In genomic region chr12:132416827-132417226, GRCh38 we compare ENCODE assay signal across 35 cellular contexts.
"Had no signal": no experiment of that assay in that cellular context is flagged by ENCODE, and none has a peak within 500 bp of the region (broad histone marks: within the 10 kb centered on the region; RNA-seq: fewer than 3 reads in every experiment).

No MANE protein-coding gene starts in this region.

- H3K9ac ChIP-seq: KMS-11 had no signal

- H3K4me2 ChIP-seq: KMS-11 had no signal

- H3K9me3 ChIP-seq: MG63 had no signal

- H3K27ac ChIP-seq: KMS-11 had no signal

- H3K4me3 ChIP-seq: MG63 had no signal

- H3K36me3 ChIP-seq: MG63 had no signal

- DNase-seq: Karpas-422, Kasumi-1, MG63, MM.1S, MV-4-11, NCI-H1048, NCI-H1092, NCI-H1092 treated with DMSO at 0.1 percent for 48 hours, NCI-H1105, NCI-H1105 treated with DMSO at 0.1 percent for 48 hours, NCI-H1417, NCI-H1417 treated with DMSO at 0.1 percent for 48 hours, NCI-H1436, NCI-H1436 treated with DMSO at 0.1 percent for 48 hours, NCI-H146, NCI-H1694, NCI-H1694 treated with DMSO at 0.1 percent for 48 hours, NCI-H187, NCI-H187 treated with DMSO at 0.1 percent for 48 hours, NCI-H1930, NCI-H2029, NCI-H2029 treated with DMSO at 0.1 percent for 48 hours, NCI-H2081, NCI-H2081 treated with DMSO at 0.1 percent for 48 hours, NCI-H2107, NCI-H2171, NCI-H2171 treated with DMSO at 0.1 percent for 48 hours, NCI-H2227 treated with DMSO at 0.1 percent for 48 hours, NCI-H226, NCI-H345, NCI-H446, NCI-H446 treated with DMSO at 0.1 percent for 48 hours, NCI-H510A, NCI-H510A treated with DMSO at 0.1 percent for 48 hours had no signal
